28 cellular contexts compared by ENCODE assay signal in the genomic region with DNA sequence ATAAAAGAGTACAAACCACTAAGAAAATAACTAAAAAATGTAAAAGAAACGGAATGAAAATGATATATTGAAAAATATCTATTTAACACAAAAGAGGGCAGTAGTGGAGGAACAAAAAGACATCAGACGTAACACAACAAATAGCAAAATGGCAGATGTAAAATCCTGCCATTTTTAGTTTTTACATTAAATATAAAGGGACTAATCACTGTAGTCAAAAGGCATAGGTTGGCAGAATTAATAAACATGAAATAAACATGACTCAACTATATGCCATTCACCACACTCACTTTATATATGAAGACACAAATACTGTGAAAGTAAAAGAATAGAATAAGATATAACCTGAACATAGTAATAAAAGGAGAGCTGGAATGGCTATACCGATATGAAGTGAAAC. TPM values are rescaled to one million over a fixed set of nuclear protein-coding genes. Genes with fewer than 3 reads are reported as not detected.
"Had no signal": no experiment of that assay in that cellular context is flagged by ENCODE, and none has a peak within 500 bp of the region (broad histone marks: within the 10 kb centered on the region; RNA-seq: fewer than 3 reads in every experiment).

No MANE protein-coding gene starts in this region.

- H3K4me1 ChIP-seq: stomach, suprapubic skin, testis, thyroid gland, tibial artery, tibial nerve, transverse colon, upper lobe of left lung, upper lobe of right lung, uterus, vagina had no signal

- H3K9me3 ChIP-seq: testis, thyroid gland had no signal

- H3K36me3 ChIP-seq: stomach, suprapubic skin, thoracic aorta, thyroid gland, tibial nerve, transverse colon, upper lobe of left lung, upper lobe of right lung, uterus, vagina had no signal

- ATAC-seq: stimulated activated effector memory CD8-positive, alpha-beta T cell treated with anti-CD3 and anti-CD28 coated beads, Interleukin-12 subunit alpha, Interleukin-12 subunit beta, amount 100 ng/mL, for 72 hours; stimulated activated memory B cell treated with anti-CD40 and anti-IgM and Interleukin-4, amounts not matched to agents 10 μg/mL and 1 μg/mL and 100 μg/mL, for 72 hours; stimulated activated naive B cell treated with anti-CD40 and anti-IgM and Interleukin-4, amounts not matched to agents 10 μg/mL and 1 μg/mL and 100 μg/mL, for 72 hours; stimulated activated naive CD8-positive, alpha-beta T cell treated with anti-CD3 and anti-CD28 coated beads, Interleukin-15, amount 100 ng/mL, for 72 hours; stimulated activated naive CD8-positive, alpha-beta T cell treated with anti-CD3 and anti-CD28 coated beads, Interleukin-15, Interleukin-2, amounts not matched to agents 100 U/mL and 50 U/mL, for 24 hours; upper lobe of right lung had no signal

- H3K4me3 ChIP-seq: stomach, suprapubic skin, testis, thoracic aorta, thyroid gland, tibial artery, tibial nerve, transverse colon, upper lobe of left lung, upper lobe of right lung, uterus, vagina had no signal

- H3K27ac ChIP-seq: stomach, suprapubic skin, testis, thoracic aorta, thyroid gland, tibial artery, tibial nerve, transverse colon, upper lobe of left lung, upper lobe of right lung, uterus, vagina had no signal

- DNase-seq: stimulated activated CD4-positive, alpha-beta T cell treated with anti-CD3 and anti-CD28 coated beads, Interleukin-2, amount 100 ng/mL, for 48 hours; stimulated activated CD4-positive, alpha-beta T cell treated with anti-CD3 and anti-CD28 coated beads, Interleukin-4, amount 100 ng/mL, for 1 hour; stimulated activated CD4-positive, alpha-beta T cell treated with anti-CD3 and anti-CD28 coated beads, Interleukin-4, amount 100 ng/mL, for 24 hours; stimulated activated CD4-positive, alpha-beta T cell treated with anti-CD3 and anti-CD28 coated beads, Interleukin-4, amount 100 ng/mL, for 4 hours; stimulated activated CD8-positive, alpha-beta memory T cell treated with anti-CD3 and anti-CD28 coated beads, Interleukin-4, amount 100 ng/mL, for 48 hours; stimulated activated naive B cell treated with anti-CD40 and anti-IgM and Interleukin-4, amounts not matched to agents 10 μg/mL and 1 μg/mL and 100 μg/mL, for 72 hours; stimulated activated naive CD4-positive, alpha-beta T cell; stimulated activated naive CD4-positive, alpha-beta T cell treated with Interleukin-2 at 50 U/mL for 16 hours; stimulated activated naive CD8-positive, alpha-beta T cell treated with anti-CD3 and anti-CD28 coated beads, Interleukin-15, amount 100 ng/mL, for 72 hours; stimulated activated naive CD8-positive, alpha-beta T cell treated with anti-CD3 and anti-CD28 coated beads, Interleukin-15, Interleukin-2, amounts not matched to agents 100 U/mL and 50 U/mL, for 24 hours; stomach; substantia nigra; testis; thyroid gland; tibial artery; transverse colon; trophoblast cell; upper lobe of left lung; upper lobe of right lung; uterus had no signal

- H3K27me3 ChIP-seq: stomach, suprapubic skin, testis, thyroid gland, tibial artery, tibial nerve, transverse colon, upper lobe of left lung, upper lobe of right lung, uterus, vagina had no signal

- FAIRE-seq: urothelium cell line had no signal

RNA-seq across cellular contexts. Expression of gene MTUS2, which starts 11.0 kb away (rescaled TPM):
- total RNA-seq: subcutaneous adipose tissue had no signal
